In genomic region chr4:152554742-152555141, GRCh38 we compare ENCODE assay signal across 16 cellular contexts. TPM values are rescaled to one million over a fixed set of nuclear protein-coding genes. Genes with fewer than 3 reads are reported as not detected.
DNase-seq lines count a peak whose midpoint lies in the region; ATAC-seq, FAIRE-seq and TF ChIP-seq lines count a peak whose summit lies in the region.
"Had no signal": no experiment of that assay in that cellular context is flagged by ENCODE, and none has a peak within 500 bp of the region (broad histone marks: within the 10 kb centered on the region; RNA-seq: fewer than 3 reads in every experiment).

No MANE protein-coding gene starts in this region.

- peaks cover 55% of the 10 kb centered on the region for H3K4me1 Mint-ChIP-seq in activated CD4-positive, alpha-beta memory T cell treated with anti-CD3 and anti-CD28 coated beads for 36 hours (ENCODE audit: low read depth)
- peaks cover 10% of the 10 kb centered on the region for H3K4me1 Mint-ChIP-seq in endodermal cell

- no peak overlapping the region for H3K4me3 Mint-ChIP-seq in activated CD4-positive, alpha-beta memory T cell treated with anti-CD3 and anti-CD28 coated beads for 36 hours
- no peak overlapping the region for H3K4me3 Mint-ChIP-seq in endodermal cell

- H3K4me1 ChIP-seq in BLaER1 (peaks cover 10% of the 10 kb centered on the region; the same call in 1 of the 2 replicates), endodermal cell (ENCODE audit: control insufficient read depth, insufficient read depth, low read length) (peaks cover 3% of the 10 kb centered on the region), HepG2 (ENCODE audit: insufficient read depth, low read length) (no peaks in the 10 kb centered on the region), osteoblast (ENCODE audit: insufficient read depth, low read length) (no peaks in the 10 kb centered on the region)
- H3K4me1 ChIP-seq: foreskin keratinocyte, pancreas had no signal

- BruUV-seq in HepG2 (replicated peaks; lab: Mats Ljungman, UMichigan), result no TSS peak

- TF ChIP-seq CTCF in endodermal cell (conservative IDR thresholded peaks at IDR 0.05), result no peak
- no peak for TF ChIP-seq CTCF in HepG2 (CRISPR knock-in tag; IDR thresholded peaks at IDR 0.05)
- TF ChIP-seq CTCF in osteoblast (IDR thresholded peaks at IDR 0.05; ENCODE audit: extremely low read depth, low read depth, low read length), result no peak

- WGBS in endodermal cell (ENCODE audit: insufficient coverage in 1 of 2, insufficient read length in 1 of 2), 2 experiments, result 86 to 92% methylated on average over 1 to 2 of the region's 2 CpGs
- 62% methylated on average over 2 of the region's 2 CpGs for WGBS in HepG2 (ENCODE audit: low lambda C conversion rate)

- TF ChIP-seq RAD21 in HepG2 (CRISPR knock-in tag; IDR thresholded peaks at IDR 0.05), result no peak

- peak; percentile 15 for DNase-seq in activated CD4-positive, alpha-beta memory T cell treated with anti-CD3 and anti-CD28 coated beads for 36 hours
- DNase-seq in endodermal cell (peak; percentile 66), HepG2 (ENCODE audit: low spot score) (no peak), AG08396 (ENCODE audit: low spot score) (no peak), osteoblast (ENCODE audit: insufficient read length, low spot score, missing footprints) (no peak)
- DNase-seq: foreskin keratinocyte, GF-D8, NCI-H2081, NCI-H510A, pancreas, T-helper 9 cell had no signal

- no peak overlapping the region for H3K4me3 ChIP-seq in BLaER1
- H3K4me3 ChIP-seq in GM08714 (ENCODE audit: low read length), result peak overlapping the region; percentile 22; the same call in 1 of the 2 replicates
- H3K4me3 ChIP-seq in endodermal cell (ENCODE audit: low read length), result no peak overlapping the region
- H3K4me3 ChIP-seq in HepG2 (replicated peaks in 1 of 3; ENCODE audit: insufficient read depth in 1 of 3, low read depth in 2 of 3, low read length in 3 of 3), result no peak overlapping the region
- H3K4me3 ChIP-seq in osteoblast (ENCODE audit: insufficient read depth, low read length), result no peak overlapping the region
- H3K4me3 ChIP-seq: pancreas, thoracic aorta had no signal

- intact Hi-C loops in activated CD4-positive, alpha-beta memory T cell treated with anti-CD3 and anti-CD28 coated beads for 36 hours (cut with micrococcal nuclease), result loop anchor here (1.0 to 5.0 kb wide), 6 partner anchors 10 to 143 kb away; partner anchors contain the start of gene FBXW7
- intact Hi-C loops in HepG2 (cut with micrococcal nuclease; ENCODE audit: unreplicated experiment), result loop anchor here (5.0 kb wide), 1 partner anchor 532 kb away; no protein-coding TSS in a partner anchor

- POLR2A ChIA-PET in activated CD4-positive, alpha-beta memory T cell treated with anti-CD3 and anti-CD28 coated beads for 36 hours (lab: Charles Lee), result interaction anchor here (0.6 to 6.0 kb wide), 3 partner anchors 15 to 53 kb away, joined by 4 to 81 read pairs (median 8); partner anchors contain the start of gene FBXW7
- POLR2A ChIA-PET in HepG2 (lab: Yijun Ruan, JAX), result no interaction called here

- in situ Hi-C loops in HepG2 (cut with HindIII; ENCODE audit: extremely low pct_ligation_motif_present, low pct_unique_long_range_greater_than_20kb), result no loop called here

- TF ChIP-seq EP300 in HepG2 (IDR thresholded peaks at IDR 0.05; ENCODE audit: low read depth in 2 of 2, low read length in 2 of 2) (no peak), HepG2 (CRISPR knock-in tag; IDR thresholded peaks at IDR 0.05; ENCODE audit: borderline replicate concordance) (no peak)

- H3K27me3 ChIP-seq in BLaER1 (no peaks in the 10 kb centered on the region), endodermal cell (ENCODE audit: control insufficient read depth, insufficient read depth, low read length, poor library complexity, severe bottlenecking) (no peaks in the 10 kb centered on the region), HepG2 (ENCODE audit: control insufficient read depth in 1 of 2, insufficient read depth in 2 of 2, low read length in 2 of 2) (peaks cover 0 to 3% of the 10 kb centered on the region in 2 experiments; a peak in 2 of 5 replicates), osteoblast (ENCODE audit: insufficient read depth, low read length) (no peaks in the 10 kb centered on the region)
- H3K27me3 ChIP-seq: pancreas had no signal

- no peaks in the 10 kb centered on the region for H3K27me3 Mint-ChIP-seq in activated CD4-positive, alpha-beta memory T cell treated with anti-CD3 and anti-CD28 coated beads for 36 hours
- peaks cover 8% of the 10 kb centered on the region for H3K27me3 Mint-ChIP-seq in endodermal cell (ENCODE audit: insufficient read depth)

- ATAC-seq in HG02938 (IDR thresholded peaks at IDR 0.05; ENCODE audit: unreplicated experiment) (no peak), HepG2 (no peak)
- ATAC-seq: foreskin keratinocyte, pancreas had no signal

- no peaks in the 10 kb centered on the region for H4K20me1 ChIP-seq in BLaER1
- H4K20me1 ChIP-seq in HepG2 (ENCODE audit: insufficient read depth, low read length), result no peaks in the 10 kb centered on the region
- no peaks in the 10 kb centered on the region for H4K20me1 ChIP-seq in osteoblast (ENCODE audit: insufficient read depth, low read length)

- no peaks in the 10 kb centered on the region for H3K36me3 ChIP-seq in BLaER1
- no peaks in the 10 kb centered on the region for H3K36me3 ChIP-seq in endodermal cell (ENCODE audit: control insufficient read depth, insufficient read depth, low read length)
- H3K36me3 ChIP-seq in HepG2 (replicated peaks in 1 of 2; ENCODE audit: control insufficient read depth in 1 of 2, insufficient read depth in 2 of 2, low read length in 2 of 2), result no peaks in the 10 kb centered on the region
- H3K36me3 ChIP-seq in osteoblast (ENCODE audit: insufficient read depth, low read length), result no peaks in the 10 kb centered on the region
- H3K36me3 ChIP-seq: pancreas, thoracic aorta had no signal

- CTCF ChIA-PET in activated CD4-positive, alpha-beta memory T cell treated with anti-CD3 and anti-CD28 coated beads for 36 hours (lab: Charles Lee), result interaction anchor here (0.9 to 3.9 kb wide), 6 partner anchors 16 to 125 kb away, joined by 3 to 21 read pairs (median 6); partner anchors contain the start of genes FBXW7 and TMEM154
- CTCF ChIA-PET in HepG2 (lab: Yijun Ruan, JAX; ENCODE audit: low intra/inter-chr PET ratio, low total read pairs), result no interaction called here

- H2AFZ ChIP-seq in HepG2 (ENCODE audit: low read length) (no peak overlapping the region), osteoblast (ENCODE audit: low read length) (no peak overlapping the region)

- no peaks in the 10 kb centered on the region for H3K9me3 Mint-ChIP-seq in activated CD4-positive, alpha-beta memory T cell treated with anti-CD3 and anti-CD28 coated beads for 36 hours
- no peaks in the 10 kb centered on the region for H3K9me3 Mint-ChIP-seq in endodermal cell

- H3K4me2 ChIP-seq in BLaER1, result peak overlapping the region; percentile 12; the same call in 1 of the 2 replicates
- H3K4me2 ChIP-seq in HepG2 (ENCODE audit: low read depth, low read length), result no peak overlapping the region
- H3K4me2 ChIP-seq in osteoblast (ENCODE audit: insufficient read depth, low read length), result no peak overlapping the region

- H3K79me2 ChIP-seq in HepG2 (ENCODE audit: insufficient read depth, low read length) (no peaks in the 10 kb centered on the region), osteoblast (ENCODE audit: insufficient read depth, low read length) (no peaks in the 10 kb centered on the region)

- H3K9me3 ChIP-seq in BLaER1 (no peaks in the 10 kb centered on the region), endodermal cell (ENCODE audit: control insufficient read depth, low read length) (no peaks in the 10 kb centered on the region), HepG2 (ENCODE audit: low read length) (no peaks in the 10 kb centered on the region), osteoblast (ENCODE audit: low read depth, low read length) (no peaks in the 10 kb centered on the region)
- H3K9me3 ChIP-seq: pancreas, thoracic aorta had no signal

- no peak overlapping the region for H3K27ac ChIP-seq in BLaER1
- H3K27ac ChIP-seq in endodermal cell (ENCODE audit: low read depth, low read length), result no peak overlapping the region
- H3K27ac ChIP-seq in HepG2 (ENCODE audit: extremely low read length, insufficient read depth, low read length), result no peak overlapping the region
- no peak overlapping the region for H3K27ac ChIP-seq in osteoblast (ENCODE audit: low read depth, low read length)
- H3K27ac ChIP-seq: foreskin keratinocyte, pancreas, thoracic aorta had no signal

- H3K9ac ChIP-seq in BLaER1 (no peak overlapping the region), endodermal cell (ENCODE audit: extremely low read depth, low read length, poor library complexity, severe bottlenecking) (no peak overlapping the region), HepG2 (ENCODE audit: insufficient read depth, low read depth, low read length) (no peak overlapping the region)

- no peak for FAIRE-seq in HepG2 (lab: Jason Lieb, UNC)
- FAIRE-seq: astrocyte, pancreas had no signal

- no peaks in the 10 kb centered on the region for H3K36me3 Mint-ChIP-seq in activated CD4-positive, alpha-beta memory T cell treated with anti-CD3 and anti-CD28 coated beads for 36 hours
- no peaks in the 10 kb centered on the region for H3K36me3 Mint-ChIP-seq in endodermal cell (ENCODE audit: low read depth)

- no peak for TF ChIP-seq POLR2A in HepG2 (IDR thresholded peaks at IDR 0.05; ENCODE audit: insufficient read depth in 1 of 2, low read depth in 2 of 2, low read length in 2 of 2)

- peak overlapping the region; percentile 88 for H3K27ac Mint-ChIP-seq in activated CD4-positive, alpha-beta memory T cell treated with anti-CD3 and anti-CD28 coated beads for 36 hours
- no peak overlapping the region for H3K27ac Mint-ChIP-seq in endodermal cell

RNA-seq across cellular contexts. Expression of gene FBXW7, which starts 18.9 kb away (rescaled TPM):
- total RNA-seq in activated CD4-positive, alpha-beta memory T cell treated with anti-CD3 and anti-CD28 coated beads for 36 hours, result 10 to 100 TPM; 35.8 to 37.8 TPM
- total RNA-seq in endodermal cell (10 to 100 TPM; 34.3 to 34.4 TPM), HepG2 (2016; rRNA removed; fragmentation: Illumina TruSeq; extraction: Trizol) (21.7 and 40.9 TPM in 2 replicates), osteoblast (74.9 and 76.3 TPM in 2 replicates)
- polyA plus RNA-seq in endodermal cell (2013, experiment 1 of 2), result 23.6 TPM
- polyA plus RNA-seq in endodermal cell (2013, experiment 2 of 2), result 19.3 TPM
- 390 and 448 TPM in 2 replicates for total RNA-seq in HepG2 (2016; cell fraction: cytosol; rRNA removed; fragmentation: Illumina TruSeq; extraction: Trizol; ENCODE audit: low read depth)
- total RNA-seq in HepG2 (2016; cell fraction: insoluble cytoplasmic fraction; rRNA removed; fragmentation: Illumina TruSeq; extraction: Trizol), result 20.3 and 39.8 TPM in 2 replicates
- 97.2 and 111 TPM in 2 replicates for total RNA-seq in HepG2 (2016; cell fraction: membrane; rRNA removed; fragmentation: Illumina TruSeq; extraction: Trizol)
- 53.9 and 55.5 TPM in 2 replicates for total RNA-seq in HepG2 (2016; cell fraction: nucleus; rRNA removed; fragmentation: Illumina TruSeq; extraction: Trizol)
- polyA plus RNA-seq in HepG2 (2011; rRNA removed), result 5.0 and 5.9 TPM in 2 replicates
- 2.2 and 4.6 TPM in 2 replicates for polyA plus RNA-seq in HepG2 (2011; cell fraction: cytosol; rRNA removed)
- 9.7 and 13.6 TPM in 2 replicates for polyA plus RNA-seq in HepG2 (2011; cell fraction: nucleus; rRNA removed)
- polyA plus RNA-seq in HepG2 (2012), result 11.4 and 16.7 TPM in 2 replicates
- 0.57 and 0.69 TPM in 2 replicates for polyA plus RNA-seq in HepG2 (2016; cell fraction: cytosol; fragmentation: Illumina TruSeq; extraction: Trizol; ENCODE audit: low read depth)
- 7.5 and 10.8 TPM in 2 replicates for polyA plus RNA-seq in HepG2 (2016; cell fraction: insoluble cytoplasmic fraction; fragmentation: Illumina TruSeq; extraction: Trizol; ENCODE audit: low read depth)
- polyA plus RNA-seq in HepG2 (2016; cell fraction: membrane; fragmentation: Illumina TruSeq; extraction: Trizol; ENCODE audit: low read depth), result 1.5 TPM in 2 replicates
- polyA plus RNA-seq in HepG2 (2016; cell fraction: nucleus; fragmentation: Illumina TruSeq; extraction: Trizol; ENCODE audit: insufficient read depth, low read depth), result 24.1 and 28.3 TPM in 2 replicates
- polyA minus RNA-seq in HepG2 (2011; rRNA and poly(A)+ RNA removed; ENCODE audit: low replicate concordance), result 8.0 and 9.7 TPM in 2 replicates
- polyA minus RNA-seq in HepG2 (2011; cell fraction: cytosol; rRNA and poly(A)+ RNA removed), result 8.8 and 18.1 TPM in 2 replicates
- polyA minus RNA-seq in HepG2 (2011; cell fraction: nucleus; rRNA and poly(A)+ RNA removed), result 85.0 and 102 TPM in 2 replicates

Comparison
In these comparisons a context has a peak if more than half of its experiments do, and no peak if none do; other contexts are left out.
1. DNase-seq: peak in activated CD4-positive, alpha-beta memory T cell treated with anti-CD3 and anti-CD28 coated beads for 36 hours (single experiment) and endodermal cell (single experiment); none in HepG2 (single experiment), AG08396 (single experiment) and osteoblast (single experiment).